Comparison of ENCODE assay signal across 8 cellular contexts in genomic region chr5:82165740-82166530, GRCh38.
DNase-seq lines count a peak whose midpoint lies in the region; ATAC-seq and TF ChIP-seq lines count a peak whose summit lies in the region.

No MANE protein-coding gene starts in this region.

- H3K27ac ChIP-seq in esophagus muscularis mucosa (replicated peaks in 1 of 4) = peak overlapping the region; percentile 21 to 63 (median 46)
- peak overlapping the region; percentile 71 for H3K27ac ChIP-seq in muscle layer of colon (ENCODE audit: low read depth, low read length)
- H3K27ac ChIP-seq in aorta (ENCODE audit: low read depth in 1 of 2, low read length in 2 of 2) = no peak overlapping the region

- WGBS in esophagus muscularis mucosa = 50% methylated on average over 3 of the region's 3 CpGs
- WGBS in aorta, 2 donors = 59% methylated on average over 3 of the region's 3 CpGs

- peaks cover 11 to 41% (median 25%) of the 10 kb centered on the region in 4 donors for H3K4me1 ChIP-seq in esophagus muscularis mucosa
- H3K4me1 ChIP-seq in muscle layer of colon (ENCODE audit: insufficient read depth, low read length) = peaks cover 11% of the 10 kb centered on the region
- no peaks in the 10 kb centered on the region for H3K4me1 ChIP-seq in aorta (ENCODE audit: control insufficient read depth in 1 of 2, insufficient read depth in 2 of 2, low read length in 2 of 2)

- H3K36me3 ChIP-seq in esophagus muscularis mucosa (no peaks in the 10 kb centered on the region), muscle layer of colon (ENCODE audit: insufficient read depth, low read length) (no peaks in the 10 kb centered on the region), aorta (ENCODE audit: control insufficient read depth in 1 of 2, insufficient read depth in 2 of 2, low read length in 1 of 2) (no peaks in the 10 kb centered on the region)

- intact Hi-C loops in esophagus muscularis mucosa (cut with DNase I) = loop anchor here (2.0 to 5.0 kb wide), 3 partner anchors 314 to 739 kb away; no protein-coding TSS in a partner anchor
- intact Hi-C loops in aorta (cut with DNase I) = loop anchor here (5.0 to 10.0 kb wide), 7 partner anchors 191 to 739 kb away; partner anchors contain the start of genes ATG10 (in 1 of the 2) and SSBP2 (in 1 of the 2)

- TF ChIP-seq CTCF in esophagus muscularis mucosa (IDR thresholded peaks at IDR 0.05) = peak; percentile 73 to 85 (median 80)

- ATAC-seq in GM19372 (IDR thresholded peaks at IDR 0.05; ENCODE audit: low read depth, unreplicated experiment) (peak; percentile 78), HG03378 (IDR thresholded peaks at IDR 0.05; ENCODE audit: unreplicated experiment) (peak; percentile 95), aorta (ENCODE audit: low FRiP score) (peak; percentile 97)

- TF ChIP-seq EP300 in esophagus muscularis mucosa (IDR thresholded peaks at IDR 0.05) = no peak

- H3K9me3 ChIP-seq in esophagus muscularis mucosa (no peaks in the 10 kb centered on the region), muscle layer of colon (ENCODE audit: low read length) (no peaks in the 10 kb centered on the region), aorta (ENCODE audit: control insufficient read depth, low read length) (no peaks in the 10 kb centered on the region)

- H3K27me3 ChIP-seq in esophagus muscularis mucosa = no peaks in the 10 kb centered on the region
- no peaks in the 10 kb centered on the region for H3K27me3 ChIP-seq in muscle layer of colon (ENCODE audit: control insufficient read depth in 1 of 2, insufficient read depth in 2 of 2, low read length in 2 of 2)
- no peaks in the 10 kb centered on the region for H3K27me3 ChIP-seq in aorta (ENCODE audit: control insufficient read depth in 1 of 2, insufficient read depth in 2 of 2, low read length in 1 of 2)

- no peak overlapping the region for H3K9ac ChIP-seq in muscle layer of colon (ENCODE audit: low read length)

- DNase-seq in DMS 273 treated with DMSO at 0.1 percent for 48 hours (lab: John Stamatoyannopoulos, UW) (peak; percentile 90), NCI-H345 treated with DMSO at 0.1 percent for 48 hours (lab: John Stamatoyannopoulos, UW; ENCODE audit: unreplicated experiment) (peak; percentile 44), esophagus muscularis mucosa (ENCODE audit: extremely low spot score) (no peak), aorta (peak; percentile 74 to 77)
- DNase-seq in activated CD4-positive, alpha-beta T cell treated with anti-CD3 and anti-CD28 coated beads for 4 hours = peak; percentile 10 to 33

- H3K4me3 ChIP-seq in esophagus muscularis mucosa = no peak overlapping the region
- no peak overlapping the region for H3K4me3 ChIP-seq in muscle layer of colon (ENCODE audit: low read depth in 1 of 2, low read length in 2 of 2)
- H3K4me3 ChIP-seq in aorta (ENCODE audit: low read length in 2 of 2) = no peak overlapping the region

- no peak for TF ChIP-seq POLR2A in esophagus muscularis mucosa (IDR thresholded peaks at IDR 0.05; ENCODE audit: low read depth)

Comparison
In these comparisons a context has a peak if more than half of its experiments do, and no peak if none do; other contexts are left out.
1. H3K27ac ChIP-seq: peak in esophagus muscularis mucosa (4 of 4) and muscle layer of colon (single experiment); none in aorta (0 of 2).
2. Peak in every context shown above with its lines, with median percentiles within 50 percentile points of each other: ATAC-seq.